ENCODE assay signal across 1 cellular context in the genomic region with DNA sequence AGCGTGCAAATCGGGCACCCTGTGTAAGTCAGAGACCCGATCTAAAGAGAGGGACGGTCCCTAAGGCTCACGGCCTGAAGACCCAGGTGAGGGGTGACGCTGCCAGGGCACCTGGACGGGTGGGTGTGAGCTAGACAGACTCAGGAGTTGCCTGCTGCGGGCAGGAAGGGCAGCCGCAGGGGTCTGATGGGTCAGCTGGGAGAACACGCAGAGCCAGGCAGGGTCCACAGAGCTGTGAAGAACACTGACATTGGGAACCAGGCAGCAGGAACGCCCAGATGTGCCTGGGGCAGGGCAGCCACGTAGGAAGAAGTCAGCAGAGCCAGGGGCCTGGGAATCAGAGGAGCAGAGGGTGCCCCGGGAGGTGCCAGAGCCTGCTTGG.
TF ChIP-seq lines count a peak whose summit lies in the region.

No MANE protein-coding gene starts in this region.

TF ChIP-seq in GM23338, 12 proteins besides CTCF, POLR2A, EP300 and RAD21:
- TF ChIP-seq, protein P1, sequence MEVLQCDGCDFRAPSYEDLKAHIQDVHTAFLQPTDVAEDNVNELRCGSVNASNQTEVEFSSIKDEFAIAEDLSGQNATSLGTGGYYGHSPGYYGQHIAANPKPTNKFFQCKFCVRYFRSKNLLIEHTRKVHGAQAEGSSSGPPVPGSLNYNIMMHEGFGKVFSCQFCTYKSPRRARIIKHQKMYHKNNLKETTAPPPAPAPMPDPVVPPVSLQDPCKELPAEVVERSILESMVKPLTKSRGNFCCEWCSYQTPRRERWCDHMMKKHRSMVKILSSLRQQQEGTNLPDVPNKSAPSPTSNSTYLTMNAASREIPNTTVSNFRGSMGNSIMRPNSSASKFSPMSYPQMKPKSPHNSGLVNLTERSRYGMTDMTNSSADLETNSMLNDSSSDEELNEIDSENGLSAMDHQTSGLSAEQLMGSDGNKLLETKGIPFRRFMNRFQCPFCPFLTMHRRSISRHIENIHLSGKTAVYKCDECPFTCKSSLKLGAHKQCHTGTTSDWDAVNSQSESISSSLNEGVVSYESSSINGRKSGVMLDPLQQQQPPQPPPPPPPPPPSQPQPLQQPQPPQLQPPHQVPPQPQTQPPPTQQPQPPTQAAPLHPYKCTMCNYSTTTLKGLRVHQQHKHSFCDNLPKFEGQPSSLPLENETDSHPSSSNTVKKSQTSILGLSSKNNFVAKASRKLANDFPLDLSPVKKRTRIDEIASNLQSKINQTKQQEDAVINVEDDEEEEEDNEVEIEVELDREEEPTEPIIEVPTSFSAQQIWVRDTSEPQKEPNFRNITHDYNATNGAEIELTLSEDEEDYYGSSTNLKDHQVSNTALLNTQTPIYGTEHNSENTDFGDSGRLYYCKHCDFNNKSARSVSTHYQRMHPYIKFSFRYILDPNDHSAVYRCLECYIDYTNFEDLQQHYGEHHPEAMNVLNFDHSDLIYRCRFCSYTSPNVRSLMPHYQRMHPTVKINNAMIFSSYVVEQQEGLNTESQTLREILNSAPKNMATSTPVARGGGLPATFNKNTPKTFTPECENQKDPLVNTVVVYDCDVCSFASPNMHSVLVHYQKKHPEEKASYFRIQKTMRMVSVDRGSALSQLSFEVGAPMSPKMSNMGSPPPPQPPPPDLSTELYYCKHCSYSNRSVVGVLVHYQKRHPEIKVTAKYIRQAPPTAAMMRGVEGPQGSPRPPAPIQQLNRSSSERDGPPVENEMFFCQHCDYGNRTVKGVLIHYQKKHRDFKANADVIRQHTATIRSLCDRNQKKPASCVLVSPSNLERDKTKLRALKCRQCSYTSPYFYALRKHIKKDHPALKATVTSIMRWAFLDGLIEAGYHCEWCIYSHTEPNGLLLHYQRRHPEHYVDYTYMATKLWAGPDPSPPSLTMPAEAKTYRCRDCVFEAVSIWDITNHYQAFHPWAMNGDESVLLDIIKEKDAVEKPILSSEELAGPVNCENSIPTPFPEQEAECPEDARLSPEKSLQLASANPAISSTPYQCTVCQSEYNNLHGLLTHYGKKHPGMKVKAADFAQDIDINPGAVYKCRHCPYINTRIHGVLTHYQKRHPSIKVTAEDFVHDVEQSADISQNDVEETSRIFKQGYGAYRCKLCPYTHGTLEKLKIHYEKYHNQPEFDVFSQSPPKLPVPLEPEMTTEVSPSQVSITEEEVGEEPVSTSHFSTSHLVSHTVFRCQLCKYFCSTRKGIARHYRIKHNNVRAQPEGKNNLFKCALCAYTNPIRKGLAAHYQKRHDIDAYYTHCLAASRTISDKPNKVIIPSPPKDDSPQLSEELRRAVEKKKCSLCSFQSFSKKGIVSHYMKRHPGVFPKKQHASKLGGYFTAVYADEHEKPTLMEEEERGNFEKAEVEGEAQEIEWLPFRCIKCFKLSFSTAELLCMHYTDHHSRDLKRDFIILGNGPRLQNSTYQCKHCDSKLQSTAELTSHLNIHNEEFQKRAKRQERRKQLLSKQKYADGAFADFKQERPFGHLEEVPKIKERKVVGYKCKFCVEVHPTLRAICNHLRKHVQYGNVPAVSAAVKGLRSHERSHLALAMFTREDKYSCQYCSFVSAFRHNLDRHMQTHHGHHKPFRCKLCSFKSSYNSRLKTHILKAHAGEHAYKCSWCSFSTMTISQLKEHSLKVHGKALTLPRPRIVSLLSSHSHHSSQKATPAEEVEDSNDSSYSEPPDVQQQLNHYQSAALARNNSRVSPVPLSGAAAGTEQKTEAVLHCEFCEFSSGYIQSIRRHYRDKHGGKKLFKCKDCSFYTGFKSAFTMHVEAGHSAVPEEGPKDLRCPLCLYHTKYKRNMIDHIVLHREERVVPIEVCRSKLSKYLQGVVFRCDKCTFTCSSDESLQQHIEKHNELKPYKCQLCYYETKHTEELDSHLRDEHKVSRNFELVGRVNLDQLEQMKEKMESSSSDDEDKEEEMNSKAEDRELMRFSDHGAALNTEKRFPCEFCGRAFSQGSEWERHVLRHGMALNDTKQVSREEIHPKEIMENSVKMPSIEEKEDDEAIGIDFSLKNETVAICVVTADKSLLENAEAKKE (CRISPR knock-in tag; IDR thresholded peaks at IDR 0.05): no peak
- TF ChIP-seq, protein P2, sequence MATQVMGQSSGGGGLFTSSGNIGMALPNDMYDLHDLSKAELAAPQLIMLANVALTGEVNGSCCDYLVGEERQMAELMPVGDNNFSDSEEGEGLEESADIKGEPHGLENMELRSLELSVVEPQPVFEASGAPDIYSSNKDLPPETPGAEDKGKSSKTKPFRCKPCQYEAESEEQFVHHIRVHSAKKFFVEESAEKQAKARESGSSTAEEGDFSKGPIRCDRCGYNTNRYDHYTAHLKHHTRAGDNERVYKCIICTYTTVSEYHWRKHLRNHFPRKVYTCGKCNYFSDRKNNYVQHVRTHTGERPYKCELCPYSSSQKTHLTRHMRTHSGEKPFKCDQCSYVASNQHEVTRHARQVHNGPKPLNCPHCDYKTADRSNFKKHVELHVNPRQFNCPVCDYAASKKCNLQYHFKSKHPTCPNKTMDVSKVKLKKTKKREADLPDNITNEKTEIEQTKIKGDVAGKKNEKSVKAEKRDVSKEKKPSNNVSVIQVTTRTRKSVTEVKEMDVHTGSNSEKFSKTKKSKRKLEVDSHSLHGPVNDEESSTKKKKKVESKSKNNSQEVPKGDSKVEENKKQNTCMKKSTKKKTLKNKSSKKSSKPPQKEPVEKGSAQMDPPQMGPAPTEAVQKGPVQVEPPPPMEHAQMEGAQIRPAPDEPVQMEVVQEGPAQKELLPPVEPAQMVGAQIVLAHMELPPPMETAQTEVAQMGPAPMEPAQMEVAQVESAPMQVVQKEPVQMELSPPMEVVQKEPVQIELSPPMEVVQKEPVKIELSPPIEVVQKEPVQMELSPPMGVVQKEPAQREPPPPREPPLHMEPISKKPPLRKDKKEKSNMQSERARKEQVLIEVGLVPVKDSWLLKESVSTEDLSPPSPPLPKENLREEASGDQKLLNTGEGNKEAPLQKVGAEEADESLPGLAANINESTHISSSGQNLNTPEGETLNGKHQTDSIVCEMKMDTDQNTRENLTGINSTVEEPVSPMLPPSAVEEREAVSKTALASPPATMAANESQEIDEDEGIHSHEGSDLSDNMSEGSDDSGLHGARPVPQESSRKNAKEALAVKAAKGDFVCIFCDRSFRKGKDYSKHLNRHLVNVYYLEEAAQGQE (IDR thresholded peaks at IDR 0.05; ENCODE audit: unreplicated experiment): no peak
- no peak for TF ChIP-seq ZNF331 (CRISPR knock-in tag; IDR thresholded peaks at IDR 0.05; ENCODE audit: low read depth)
- no peak for TF ChIP-seq STAT1 (IDR thresholded peaks at IDR 0.05; ENCODE audit: unreplicated experiment)
- TF ChIP-seq ZNF114 (CRISPR knock-in tag; IDR thresholded peaks at IDR 0.05): no peak
- no peak for TF ChIP-seq CREB1 (CRISPR knock-in tag; IDR thresholded peaks at IDR 0.05; ENCODE audit: low read depth)
- TF ChIP-seq JUNB (IDR thresholded peaks at IDR 0.05; ENCODE audit: unreplicated experiment): no peak
- TF ChIP-seq, protein P3, sequence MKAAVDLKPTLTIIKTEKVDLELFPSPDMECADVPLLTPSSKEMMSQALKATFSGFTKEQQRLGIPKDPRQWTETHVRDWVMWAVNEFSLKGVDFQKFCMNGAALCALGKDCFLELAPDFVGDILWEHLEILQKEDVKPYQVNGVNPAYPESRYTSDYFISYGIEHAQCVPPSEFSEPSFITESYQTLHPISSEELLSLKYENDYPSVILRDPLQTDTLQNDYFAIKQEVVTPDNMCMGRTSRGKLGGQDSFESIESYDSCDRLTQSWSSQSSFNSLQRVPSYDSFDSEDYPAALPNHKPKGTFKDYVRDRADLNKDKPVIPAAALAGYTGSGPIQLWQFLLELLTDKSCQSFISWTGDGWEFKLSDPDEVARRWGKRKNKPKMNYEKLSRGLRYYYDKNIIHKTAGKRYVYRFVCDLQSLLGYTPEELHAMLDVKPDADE (IDR thresholded peaks at IDR 0.05): no peak
- no peak for TF ChIP-seq POLR2AphosphoS5 (IDR thresholded peaks at IDR 0.05; ENCODE audit: low read depth)
- TF ChIP-seq NANOG (IDR thresholded peaks at IDR 0.05; ENCODE audit: borderline replicate concordance): no peak
- TF ChIP-seq EZH2 (IDR thresholded peaks at IDR 0.05; ENCODE audit: low read depth, unreplicated experiment): no peak
- no peak for TF ChIP-seq EZH2phosphoT487 (IDR thresholded peaks at IDR 0.05; ENCODE audit: unreplicated experiment)
